ENCODE assay signal across 24 cellular contexts in genomic region chr5:98432378-98432777, GRCh38.
"Had no signal": no experiment of that assay in that cellular context is flagged by ENCODE, and none has a peak within 500 bp of the region (broad histone marks: within the 10 kb centered on the region; RNA-seq: fewer than 3 reads in every experiment).

No MANE protein-coding gene starts in this region.

- H3K9me3 ChIP-seq: pancreas, psoas muscle, right atrium auricular region, suprapubic skin had no signal

- H3K27ac Mint-ChIP-seq: activated CD4-positive, alpha-beta T cell treated with anti-CD3 and anti-CD28 coated beads, Interleukin-2, amount 10 ng/mL, durations not matched to agents 7 days and 5 days; activated CD8-positive, alpha-beta T cell treated with anti-CD3 and anti-CD28 coated beads for 36 hours; activated naive CD4-positive, alpha-beta T cell treated with anti-CD3 and anti-CD28 coated beads, Interleukin-2, amount 50 U/mL, for 24 hours; activated T-helper 1 cell treated with anti-CD3 and anti-CD28 coated beads, Interleukin-12 subunit alpha, Interleukin-12 subunit beta, Interleukin-2, Interleukin-4 antibody, amounts not matched to agents 30 ng/mL and 10 ng/mL and 1 ng/mL, durations not matched to agents 14 hours and 24 hours and 36 hours; natural killer cell treated with Interleukin-12 subunit alpha and Interleukin-12 subunit beta and Interleukin-15 and Interleukin-18, amount 100 ng/mL, for 72 hours; stimulated activated naive CD8-positive, alpha-beta T cell treated with anti-CD3 and anti-CD28 coated beads, Interleukin-15, amount 100 ng/mL, for 72 hours; T-cell; T-helper 2 cell treated with Interferon-gamma antibody and Interleukin-4, amounts not matched to agents 5 μg/mL and 100 μg/mL, for 36 hours had no signal

- H3K4me3 ChIP-seq: pancreas, psoas muscle, right atrium auricular region, spleen, suprapubic skin, tibial nerve had no signal

- H3K4me1 Mint-ChIP-seq: activated naive CD4-positive, alpha-beta T cell treated with anti-CD3 and anti-CD28 coated beads, Interleukin-2, amount 50 U/mL, for 24 hours; stimulated activated naive CD8-positive, alpha-beta T cell treated with anti-CD3 and anti-CD28 coated beads, Interleukin-15, amount 100 ng/mL, for 72 hours had no signal

- H3K36me3 ChIP-seq: pancreas, right atrium auricular region, spleen, suprapubic skin, tibial nerve had no signal

- H3K9me3 Mint-ChIP-seq: activated CD4-positive, alpha-beta T cell treated with anti-CD3 and anti-CD28 coated beads, Interleukin-2, amount 10 ng/mL, durations not matched to agents 7 days and 5 days; activated CD8-positive, alpha-beta T cell treated with anti-CD3 and anti-CD28 coated beads for 36 hours; activated T-helper 1 cell treated with anti-CD3 and anti-CD28 coated beads, Interleukin-12 subunit alpha, Interleukin-12 subunit beta, Interleukin-2, Interleukin-4 antibody, amounts not matched to agents 30 ng/mL and 10 ng/mL and 1 ng/mL, durations not matched to agents 14 hours and 24 hours and 36 hours; natural killer cell treated with Interleukin-12 subunit alpha and Interleukin-12 subunit beta and Interleukin-15 and Interleukin-18, amount 100 ng/mL, for 72 hours; stimulated activated naive CD8-positive, alpha-beta T cell treated with anti-CD3 and anti-CD28 coated beads, Interleukin-15, amount 100 ng/mL, for 72 hours; T-helper 2 cell treated with Interferon-gamma antibody and Interleukin-4, amounts not matched to agents 5 μg/mL and 100 μg/mL, for 36 hours had no signal

- H3K4me1 ChIP-seq: pancreas, psoas muscle, right atrium auricular region, suprapubic skin had no signal

- H3K36me3 Mint-ChIP-seq: activated naive CD4-positive, alpha-beta T cell treated with anti-CD3 and anti-CD28 coated beads, Interleukin-2, amount 50 U/mL, for 24 hours; natural killer cell treated with Interleukin-12 subunit alpha and Interleukin-12 subunit beta and Interleukin-15 and Interleukin-18, amount 100 ng/mL, for 72 hours; T-cell had no signal

- H3K27me3 Mint-ChIP-seq: activated CD8-positive, alpha-beta T cell treated with anti-CD3 and anti-CD28 coated beads for 36 hours; natural killer cell treated with Interleukin-12 subunit alpha and Interleukin-12 subunit beta and Interleukin-15 and Interleukin-18, amount 100 ng/mL, for 72 hours; stimulated activated naive CD8-positive, alpha-beta T cell treated with anti-CD3 and anti-CD28 coated beads, Interleukin-15, amount 100 ng/mL, for 72 hours had no signal

- H3K27me3 ChIP-seq: pancreas, right atrium auricular region, spleen, suprapubic skin, tibial nerve had no signal

- DNase-seq: activated CD4-positive, alpha-beta T cell treated with anti-CD3 and anti-CD28 coated beads, Interleukin-2, amount 10 ng/mL, durations not matched to agents 7 days and 5 days; activated CD4-positive, CD25-positive, alpha-beta regulatory T cell treated with anti-CD3 and anti-CD28 coated beads, Interleukin-2, amount 50 U/mL, for 72 hours; activated CD8-positive, alpha-beta T cell treated with anti-CD3 and anti-CD28 coated beads for 36 hours; activated gamma-delta T cell treated with Interleukin-2 at 50 U/mL for 16 hours; central memory CD4-positive, alpha-beta T cell; effector memory CD4-positive, alpha-beta T cell; head of caudate nucleus; hypothalamus; left ventricle myocardium superior; mammary epithelial cell; pancreas; psoas muscle; spleen; stimulated activated CD4-positive, alpha-beta T cell treated with anti-CD3 and anti-CD28 coated beads, Interleukin-4, amount 100 ng/mL, for 4 hours; stimulated activated naive CD8-positive, alpha-beta T cell treated with anti-CD3 and anti-CD28 coated beads, Interleukin-15, amount 100 ng/mL, for 72 hours; T-cell had no signal

- H3K27ac ChIP-seq: pancreas, psoas muscle, right atrium auricular region, spleen, suprapubic skin, tibial nerve, VCaP had no signal

- H3K4me3 Mint-ChIP-seq: activated CD4-positive, alpha-beta T cell treated with anti-CD3 and anti-CD28 coated beads, Interleukin-2, amount 10 ng/mL, durations not matched to agents 7 days and 5 days; activated CD8-positive, alpha-beta T cell treated with anti-CD3 and anti-CD28 coated beads for 36 hours; activated naive CD4-positive, alpha-beta T cell treated with anti-CD3 and anti-CD28 coated beads, Interleukin-2, amount 50 U/mL, for 24 hours; activated T-helper 1 cell treated with anti-CD3 and anti-CD28 coated beads, Interleukin-12 subunit alpha, Interleukin-12 subunit beta, Interleukin-2, Interleukin-4 antibody, amounts not matched to agents 30 ng/mL and 10 ng/mL and 1 ng/mL, durations not matched to agents 14 hours and 24 hours and 36 hours; natural killer cell treated with Interleukin-12 subunit alpha and Interleukin-12 subunit beta and Interleukin-15 and Interleukin-18, amount 100 ng/mL, for 72 hours; stimulated activated naive CD8-positive, alpha-beta T cell treated with anti-CD3 and anti-CD28 coated beads, Interleukin-15, amount 100 ng/mL, for 72 hours; T-cell; T-helper 2 cell treated with Interferon-gamma antibody and Interleukin-4, amounts not matched to agents 5 μg/mL and 100 μg/mL, for 36 hours had no signal
